ENCODE assay signal across 15 cellular contexts in genomic region chr7:47228386-47229014, GRCh38.
DNase-seq lines count a peak whose midpoint lies in the region; ATAC-seq lines count a peak whose summit lies in the region.
"Had no signal": no experiment of that assay in that cellular context is flagged by ENCODE, and none has a peak within 500 bp of the region (broad histone marks: within the 10 kb centered on the region; RNA-seq: fewer than 3 reads in every experiment).

No MANE protein-coding gene starts in this region.

- DNase-seq in DMS53 (lab: John Stamatoyannopoulos, UW), result peak; percentile 20
- DNase-seq in DMS53 treated with DMSO at 0.1 percent for 48 hours (lab: John Stamatoyannopoulos, UW; ENCODE audit: unreplicated experiment), result no peak
- peak; percentile 53 for DNase-seq in HT-29 (ENCODE audit: low spot score)
- DNase-seq in SW480 (ENCODE audit: low spot score), result peak; percentile 28
- peak; percentile 44 for DNase-seq in mesendoderm
- DNase-seq in NCI-H2029 treated with DMSO at 0.1 percent for 48 hours (lab: John Stamatoyannopoulos, UW), result no peak
- DNase-seq in activated CD8-positive, alpha-beta memory T cell treated with anti-CD3 and anti-CD28 coated beads, Interleukin-2, amount 10 ng/mL, durations not matched to agents 7 days and 5 days, result no peak
- DNase-seq: 8988T; effector memory CD4-positive, alpha-beta T cell; occipital lobe; stimulated activated naive CD8-positive, alpha-beta T cell treated with anti-CD3 and anti-CD28 coated beads, Interleukin-15, Interleukin-2, amounts not matched to agents 100 U/mL and 50 U/mL, for 24 hours had no signal

- H3K79me2 ChIP-seq in mesendoderm (ENCODE audit: control insufficient read depth, insufficient read depth, low read length), result no peaks in the 10 kb centered on the region

- WGBS in mesendoderm (ENCODE audit: extremely low coverage, insufficient coverage, low lambda C conversion rate), result 100% methylated on average over 1 of the region's 11 CpGs

- CTCF ChIA-PET in activated CD8-positive, alpha-beta memory T cell treated with anti-CD3 and anti-CD28 coated beads, Interleukin-2, amount 10 ng/mL, durations not matched to agents 7 days and 5 days (lab: Charles Lee), result no interaction called here

- ATAC-seq in GM21619 (IDR thresholded peaks at IDR 0.05; ENCODE audit: unreplicated experiment), result no peak
- ATAC-seq in activated CD8-positive, alpha-beta memory T cell treated with anti-CD3 and anti-CD28 coated beads, Interleukin-2, amount 10 ng/mL, durations not matched to agents 7 days and 5 days, result no peak
- ATAC-seq: stimulated activated naive CD8-positive, alpha-beta T cell treated with anti-CD3 and anti-CD28 coated beads, Interleukin-15, Interleukin-2, amounts not matched to agents 100 U/mL and 50 U/mL, for 24 hours had no signal

- H3K4me1 Mint-ChIP-seq in activated CD8-positive, alpha-beta memory T cell treated with anti-CD3 and anti-CD28 coated beads, Interleukin-2, amount 10 ng/mL, durations not matched to agents 7 days and 5 days, result no peaks in the 10 kb centered on the region
- H3K4me1 Mint-ChIP-seq: activated naive CD4-positive, alpha-beta T cell treated with anti-CD3 and anti-CD28 coated beads, Interleukin-2, amount 50 U/mL, for 24 hours had no signal

- H4K8ac ChIP-seq in mesendoderm (ENCODE audit: low read depth, low read length), result no peak overlapping the region

- no peak overlapping the region for H3K18ac ChIP-seq in mesendoderm (ENCODE audit: low read length)

- H3K4ac ChIP-seq in mesendoderm (ENCODE audit: low read depth, low read length), result no peak overlapping the region

- no peak overlapping the region for H3K4me2 ChIP-seq in mesendoderm (ENCODE audit: low read length)

- no peak overlapping the region for H3K4me3 ChIP-seq in mesendoderm (ENCODE audit: low read length)

- no peaks in the 10 kb centered on the region for H3K27me3 ChIP-seq in mesendoderm (ENCODE audit: insufficient read depth, low read length, poor library complexity)
- H3K27me3 ChIP-seq: brain microvascular endothelial cell had no signal

- no peak overlapping the region for H2BK120ac ChIP-seq in mesendoderm (ENCODE audit: low read depth, low read length)

- no peaks in the 10 kb centered on the region for H3K79me1 ChIP-seq in mesendoderm (ENCODE audit: low read length)

- H2BK5ac ChIP-seq in mesendoderm (ENCODE audit: low read length), result no peak overlapping the region

- no peaks in the 10 kb centered on the region for H3K36me3 ChIP-seq in mesendoderm (ENCODE audit: control insufficient read depth, insufficient read depth, low read length)
- H3K36me3 ChIP-seq: brain microvascular endothelial cell had no signal

- no peak overlapping the region for H2BK15ac ChIP-seq in mesendoderm (replicated peaks; ENCODE audit: low read depth)

- no peak overlapping the region for H2AK5ac ChIP-seq in mesendoderm (ENCODE audit: low read length)

- H3K56ac ChIP-seq in mesendoderm (ENCODE audit: low read length), result no peak overlapping the region

- no peak overlapping the region for H3K23ac ChIP-seq in mesendoderm (ENCODE audit: low read length)

- H3K36me3 Mint-ChIP-seq in activated CD8-positive, alpha-beta memory T cell treated with anti-CD3 and anti-CD28 coated beads, Interleukin-2, amount 10 ng/mL, durations not matched to agents 7 days and 5 days, result no peaks in the 10 kb centered on the region
- H3K36me3 Mint-ChIP-seq: activated naive CD4-positive, alpha-beta T cell treated with anti-CD3 and anti-CD28 coated beads, Interleukin-2, amount 50 U/mL, for 24 hours had no signal

- no peaks in the 10 kb centered on the region for H3K9me3 Mint-ChIP-seq in activated CD8-positive, alpha-beta memory T cell treated with anti-CD3 and anti-CD28 coated beads, Interleukin-2, amount 10 ng/mL, durations not matched to agents 7 days and 5 days (ENCODE audit: low read depth)
- H3K9me3 Mint-ChIP-seq: activated B cell treated with CpG ODN at 0.5 μM for 24 hours had no signal

- no peak overlapping the region for H3K27ac Mint-ChIP-seq in activated CD8-positive, alpha-beta memory T cell treated with anti-CD3 and anti-CD28 coated beads, Interleukin-2, amount 10 ng/mL, durations not matched to agents 7 days and 5 days
- H3K27ac Mint-ChIP-seq: activated B cell treated with CpG ODN at 0.5 μM for 24 hours; activated naive CD4-positive, alpha-beta T cell treated with anti-CD3 and anti-CD28 coated beads, Interleukin-2, amount 50 U/mL, for 24 hours had no signal

- H3K4me3 Mint-ChIP-seq in activated CD8-positive, alpha-beta memory T cell treated with anti-CD3 and anti-CD28 coated beads, Interleukin-2, amount 10 ng/mL, durations not matched to agents 7 days and 5 days, result no peak overlapping the region
- H3K4me3 Mint-ChIP-seq: activated B cell treated with CpG ODN at 0.5 μM for 24 hours; activated naive CD4-positive, alpha-beta T cell treated with anti-CD3 and anti-CD28 coated beads, Interleukin-2, amount 50 U/mL, for 24 hours had no signal

- no peaks in the 10 kb centered on the region for H3K27me3 Mint-ChIP-seq in activated CD8-positive, alpha-beta memory T cell treated with anti-CD3 and anti-CD28 coated beads, Interleukin-2, amount 10 ng/mL, durations not matched to agents 7 days and 5 days
- H3K27me3 Mint-ChIP-seq: activated naive CD4-positive, alpha-beta T cell treated with anti-CD3 and anti-CD28 coated beads, Interleukin-2, amount 50 U/mL, for 24 hours had no signal

- no peak overlapping the region for H3K9ac ChIP-seq in mesendoderm (ENCODE audit: low read length)

- H3K4me1 ChIP-seq in mesendoderm (ENCODE audit: control insufficient read depth, low read depth, low read length), result no peaks in the 10 kb centered on the region

- no peak overlapping the region for H4K5ac ChIP-seq in mesendoderm (ENCODE audit: low read length)

- H3K27ac ChIP-seq in mesendoderm (ENCODE audit: low read depth, low read length), result no peak overlapping the region
- H3K27ac ChIP-seq: brain microvascular endothelial cell had no signal

Comparison
In these comparisons a context has a peak if more than half of its experiments do, and no peak if none do; other contexts are left out.
1. DNase-seq: peak in DMS53 (single experiment), HT-29 (single experiment), SW480 (single experiment) and mesendoderm (single experiment); none in DMS53 treated with DMSO at 0.1 percent for 48 hours (single experiment), NCI-H2029 treated with DMSO at 0.1 percent for 48 hours (single experiment) and activated CD8-positive, alpha-beta memory T cell treated with anti-CD3 and anti-CD28 coated beads, Interleukin-2, amount 10 ng/mL, durations not matched to agents 7 days and 5 days (single experiment).